17 cellular contexts compared by ENCODE assay signal in genomic region chr2:32838418-32838817, GRCh38.
DNase-seq lines count a peak whose midpoint lies in the region; ATAC-seq, FAIRE-seq and TF ChIP-seq lines count a peak whose summit lies in the region.
"Had no signal": no experiment of that assay in that cellular context is flagged by ENCODE, and none has a peak within 500 bp of the region (broad histone marks: within the 10 kb centered on the region; RNA-seq: fewer than 3 reads in every experiment).

No MANE protein-coding gene starts in this region.

- CTCF ChIA-PET in K562 (lab: Yijun Ruan, JAX; ENCODE audit: low intra/inter-chr PET ratio), result no interaction called here
- CTCF ChIA-PET in CD8-positive, alpha-beta T cell (lab: Charles Lee), result no interaction called here

- H3K79me2 ChIP-seq in K562 (ENCODE audit: control insufficient read depth, insufficient read depth, low read length), result no peaks in the 10 kb centered on the region

- no peak for TF ChIP-seq EP300 in K562 (IDR thresholded peaks at IDR 0.05; ENCODE audit: low read length)

- H3K9me3 ChIP-seq in K562 (replicated peaks; ENCODE audit: control insufficient read depth, insufficient read depth, low read depth, low read length) (no peaks in the 10 kb centered on the region), T-helper 17 cell (ENCODE audit: control insufficient read depth, low read length, poor library complexity, severe bottlenecking) (no peaks in the 10 kb centered on the region)
- H3K9me3 ChIP-seq in CD8-positive, alpha-beta T cell (ENCODE audit: low read length), result no peaks in the 10 kb centered on the region

- peak overlapping the region; percentile 3; the same call in 1 of the 2 replicates for H2AFZ ChIP-seq in K562 (ENCODE audit: low read depth, low read length)
- H2AFZ ChIP-seq: neural progenitor cell had no signal

- BruUV-seq in K562 (replicated peaks; lab: Mats Ljungman, UMichigan), result no TSS peak

- no peak for TF ChIP-seq CTCF in K562 (IDR thresholded peaks at IDR 0.05 in 2 of 3, conservative IDR thresholded peaks at IDR 0.05 in 1 of 3; ENCODE audit: insufficient read depth in 2 of 3, low read depth in 1 of 3, low read length in 3 of 3)
- TF ChIP-seq CTCF in CD8-positive, alpha-beta T cell (IDR thresholded peaks at IDR 0.05), result no peak

- H3K27ac ChIP-seq in K562 (ENCODE audit: extremely low read depth, low read depth, low read length), result no peak overlapping the region
- no peak overlapping the region for H3K27ac ChIP-seq in CD8-positive, alpha-beta T cell (ENCODE audit: low read depth, low read length)
- H3K27ac ChIP-seq: neural progenitor cell had no signal

- in situ Hi-C loops in K562 (cut with MboI), result no loop called here

- POLR2A ChIA-PET in K562 (lab: Yijun Ruan, JAX), result interaction anchor here (1.1 kb wide), 1 partner anchor 9 kb away, joined by 4 read pairs; no protein-coding TSS in a partner anchor
- POLR2A ChIA-PET in CD8-positive, alpha-beta T cell (lab: Charles Lee), result no interaction called here

- H3K4me3 Mint-ChIP-seq in CD8-positive, alpha-beta T cell, result no peak overlapping the region
- no peak overlapping the region for H3K4me3 Mint-ChIP-seq in T-helper 17 cell
- H3K4me3 Mint-ChIP-seq: activated T-helper 1 cell treated with anti-CD3 and anti-CD28 coated beads, Interleukin-12 subunit alpha, Interleukin-12 subunit beta, Interleukin-2, Interleukin-4 antibody, amounts not matched to agents 30 ng/mL and 10 ng/mL and 1 ng/mL, durations not matched to agents 14 hours and 24 hours and 36 hours; brain; neural progenitor cell had no signal

- no peak overlapping the region for H3K9ac ChIP-seq in K562 (ENCODE audit: insufficient read depth in 1 of 2, low read depth in 2 of 2, low read length in 2 of 2)
- H3K9ac ChIP-seq: neural progenitor cell had no signal

- intact Hi-C loops in K562 (cut with micrococcal nuclease), result no loop called here
- intact Hi-C loops in CD8-positive, alpha-beta T cell (cut with DNase I, micrococcal nuclease), result no loop called here

- H3K9me3 Mint-ChIP-seq in CD8-positive, alpha-beta T cell, result no peaks in the 10 kb centered on the region
- H3K9me3 Mint-ChIP-seq: activated T-helper 1 cell treated with anti-CD3 and anti-CD28 coated beads, Interleukin-12 subunit alpha, Interleukin-12 subunit beta, Interleukin-2, Interleukin-4 antibody, amounts not matched to agents 30 ng/mL and 10 ng/mL and 1 ng/mL, durations not matched to agents 14 hours and 24 hours and 36 hours had no signal

- no peaks in the 10 kb centered on the region for H3K4me1 Mint-ChIP-seq in CD8-positive, alpha-beta T cell (ENCODE audit: low read depth)
- H3K4me1 Mint-ChIP-seq in T-helper 17 cell, result peaks cover 3% of the 10 kb centered on the region

- no peak overlapping the region for H3K4me2 ChIP-seq in K562 (ENCODE audit: insufficient read depth, low read length)
- H3K4me2 ChIP-seq: neural progenitor cell had no signal

- TF ChIP-seq RAD21 in K562 (CRISPR knock-in tag; conservative IDR thresholded peaks at IDR 0.05 in 1 of 2, IDR thresholded peaks at IDR 0.05 in 1 of 2), result no peak

- H4K20me1 ChIP-seq in K562 (replicated peaks; ENCODE audit: control insufficient read depth, insufficient read depth, low read length), result 0 out of 2 replicates have a peak, but pooled peaks cover 4% of the 10 kb centered on the region

- H3K4me1 ChIP-seq in K562 (replicated peaks in 1 of 2; ENCODE audit: control insufficient read depth in 2 of 2, insufficient read depth in 2 of 2, low read length in 2 of 2), result peaks cover 8 to 17% of the 10 kb centered on the region in 2 experiments; a peak in 4 of 5 replicates
- no peaks in the 10 kb centered on the region for H3K4me1 ChIP-seq in CD8-positive, alpha-beta T cell (ENCODE audit: insufficient read depth, low read length)
- H3K4me1 ChIP-seq: neural progenitor cell had no signal

- no peak for FAIRE-seq in K562 (lab: Jason Lieb, UNC)
- FAIRE-seq: small intestine, urothelium cell line had no signal

- no peak overlapping the region for H3K27ac Mint-ChIP-seq in CD8-positive, alpha-beta T cell
- no peak overlapping the region for H3K27ac Mint-ChIP-seq in T-helper 17 cell
- H3K27ac Mint-ChIP-seq: activated T-helper 1 cell treated with anti-CD3 and anti-CD28 coated beads, Interleukin-12 subunit alpha, Interleukin-12 subunit beta, Interleukin-2, Interleukin-4 antibody, amounts not matched to agents 30 ng/mL and 10 ng/mL and 1 ng/mL, durations not matched to agents 14 hours and 24 hours and 36 hours; brain; neural progenitor cell had no signal

- DNase-seq in K562 (ENCODE audit: extremely low read depth in 1 of 4, low spot score in 3 of 4) (no peak), T-helper 17 cell (no peak), HCEC 1CT (no peak), NCI-H2029 treated with DMSO at 0.1 percent for 48 hours (lab: John Stamatoyannopoulos, UW) (no peak)
- DNase-seq in CD8-positive, alpha-beta T cell, result no peak
- DNase-seq: AML-193, MM.1S, NCI-H526, small intestine had no signal

- H3K4me3 ChIP-seq in K562, result no peak overlapping the region
- no peak overlapping the region for H3K4me3 ChIP-seq in CD8-positive, alpha-beta T cell (ENCODE audit: low read depth, low read length)
- H3K4me3 ChIP-seq: heart left ventricle, neural progenitor cell had no signal

- ATAC-seq in GM18858 (IDR thresholded peaks at IDR 0.05; ENCODE audit: unreplicated experiment), result peak; percentile 67
- peak; percentile 84 for ATAC-seq in GM21576 (IDR thresholded peaks at IDR 0.05; ENCODE audit: unreplicated experiment)
- ATAC-seq in HG03432 (IDR thresholded peaks at IDR 0.05; ENCODE audit: unreplicated experiment), result peak; percentile 61
- ATAC-seq in K562, result peak; percentile 29; the same call in 2 of the 3 replicates
- ATAC-seq in CD8-positive, alpha-beta T cell, result no peak
- ATAC-seq in T-helper 17 cell, result no peak

- H3K36me3 Mint-ChIP-seq in CD8-positive, alpha-beta T cell, result no peaks in the 10 kb centered on the region
- no peaks in the 10 kb centered on the region for H3K36me3 Mint-ChIP-seq in T-helper 17 cell (ENCODE audit: low read depth)
- H3K36me3 Mint-ChIP-seq: brain had no signal

- H3K27me3 Mint-ChIP-seq in CD8-positive, alpha-beta T cell (ENCODE audit: low read depth), result no peaks in the 10 kb centered on the region
- peaks cover 19% of the 10 kb centered on the region for H3K27me3 Mint-ChIP-seq in T-helper 17 cell
- H3K27me3 Mint-ChIP-seq: brain had no signal

- no peak for TF ChIP-seq POLR2A in K562 (conservative IDR thresholded peaks at IDR 0.05)

- H3K36me3 ChIP-seq in K562 (ENCODE audit: control insufficient read depth, insufficient read depth, low read length), result no peaks in the 10 kb centered on the region
- H3K36me3 ChIP-seq in CD8-positive, alpha-beta T cell (ENCODE audit: insufficient read depth, low read length), result no peaks in the 10 kb centered on the region
- H3K36me3 ChIP-seq: heart left ventricle, neural progenitor cell had no signal

- no peaks in the 10 kb centered on the region for H3K9me1 ChIP-seq in K562 (ENCODE audit: control insufficient read depth, insufficient read depth, low read length)

- WGBS in K562 (ENCODE audit: insufficient coverage, low coverage, missing lambda C conversion rate), result 26% methylated on average over 6 of the region's 7 CpGs

- H3K27me3 ChIP-seq in K562 (ENCODE audit: control insufficient read depth in 2 of 2, insufficient read depth in 2 of 2, low read length in 2 of 2), result no peaks in the 10 kb centered on the region; a peak in 1 of 5 replicates
- no peaks in the 10 kb centered on the region for H3K27me3 ChIP-seq in CD8-positive, alpha-beta T cell (ENCODE audit: insufficient read depth, low read length)
- H3K27me3 ChIP-seq: heart left ventricle, neural progenitor cell had no signal

TF ChIP-seq in K562, 482 proteins besides CTCF, POLR2A, EP300 and RAD21:
- TF ChIP-seq MTA3 (IDR thresholded peaks at IDR 0.05; ENCODE audit: borderline replicate concordance) (no peak), ESRRA (IDR thresholded peaks at IDR 0.05; ENCODE audit: borderline replicate concordance, low read depth) (0 out of 2 replicates have a peak, but pooled peaks have one; percentile 22), SPI1 (IDR thresholded peaks at IDR 0.05; ENCODE audit: borderline replicate concordance, low read depth, low read length) (peak; percentile 72)

Comparison
In these comparisons a context has a peak if more than half of its experiments do, and no peak if none do; other contexts are left out.
1. ATAC-seq: peak in GM18858 (single experiment), GM21576 (single experiment), HG03432 (single experiment) and K562 (single experiment); none in CD8-positive, alpha-beta T cell (single experiment) and T-helper 17 cell (single experiment).